ENCODE assay signal across 8 cellular contexts in genomic region chr3:12965999-12966846, GRCh38.
DNase-seq lines count a peak whose midpoint lies in the region; TF ChIP-seq lines count a peak whose summit lies in the region.

No MANE protein-coding gene starts in this region.

- H3K4me3 ChIP-seq in fibroblast of lung (replicated peaks in 1 of 4; ENCODE audit: control extremely low read depth in 1 of 4, insufficient read depth in 1 of 4, low read depth in 3 of 4, low read length in 4 of 4): peak overlapping the region; percentile 76 to 91 (median 88)
- H3K4me3 ChIP-seq in effector memory CD4-positive, alpha-beta T cell (ENCODE audit: insufficient read depth, low read depth, low read length, poor library complexity, severe bottlenecking): no peak overlapping the region

- peak overlapping the region; percentile 100 for H3K4me2 ChIP-seq in fibroblast of lung (ENCODE audit: extremely low read depth, insufficient read depth, low read length)

- DNase-seq in Calu3 (no peak), SHP77 (lab: John Stamatoyannopoulos, UW) (peak; percentile 11), fibroblast of lung (ENCODE audit: low read depth in 2 of 2) (peak in 1 of 2 donors; percentile 15), pons (ENCODE audit: low spot score) (peak; percentile 56), NCI-H2196 treated with DMSO at 0.1 percent for 48 hours (lab: John Stamatoyannopoulos, UW; ENCODE audit: unreplicated experiment) (no peak), NOMO-1 treated with DMSO at 0.1 percent for 48 hours (lab: John Stamatoyannopoulos, UW; ENCODE audit: unreplicated experiment) (no peak)
- DNase-seq in effector CD4-positive, alpha-beta T cell: no peak
- DNase-seq in effector memory CD4-positive, alpha-beta T cell: no peak

- peaks cover 25% of the 10 kb centered on the region for H3K27me3 Mint-ChIP-seq in Calu3 (ENCODE audit: unreplicated experiment)

- no peaks in the 10 kb centered on the region for H4K20me1 ChIP-seq in fibroblast of lung (ENCODE audit: control insufficient read depth, extremely low read depth, insufficient read depth, low read length)

- H3K27ac Mint-ChIP-seq in Calu3 (ENCODE audit: unreplicated experiment): no peak overlapping the region

- TF ChIP-seq CTCF in Calu3 (IDR thresholded peaks at IDR 0.05; ENCODE audit: unreplicated experiment): no peak
- TF ChIP-seq CTCF in fibroblast of lung (conservative IDR thresholded peaks at IDR 0.05 in 1 of 2, IDR thresholded peaks at IDR 0.05 in 1 of 2; ENCODE audit: low read depth in 1 of 2, low read length in 2 of 2): no peak

- no peaks in the 10 kb centered on the region for H3K27me3 ChIP-seq in fibroblast of lung (ENCODE audit: control insufficient read depth, insufficient read depth, low read length)
- H3K27me3 ChIP-seq in effector memory CD4-positive, alpha-beta T cell (replicated peaks; ENCODE audit: control insufficient read depth, insufficient read depth, low read length, poor library complexity, severe bottlenecking): no peaks in the 10 kb centered on the region

- BruUV-seq in Calu3 (replicated peaks; lab: Mats Ljungman, UMichigan): no TSS peak

- peaks cover 23% of the 10 kb centered on the region for H3K4me1 Mint-ChIP-seq in Calu3 (ENCODE audit: low read depth, unreplicated experiment)

- intact Hi-C loops in Calu3 (cut with micrococcal nuclease; ENCODE audit: unreplicated experiment): no loop called here

- peak overlapping the region; percentile 82 for H3K9ac ChIP-seq in fibroblast of lung (ENCODE audit: insufficient read depth, low read length)

- H3K79me2 ChIP-seq in fibroblast of lung (ENCODE audit: control insufficient read depth, insufficient read depth, low read length): peaks cover 21% of the 10 kb centered on the region

- CTCF ChIA-PET in Calu3 (lab: Charles Lee): interaction anchor here (1.7 kb wide), 1 partner anchor 17 kb away, joined by 13 read pairs; no protein-coding TSS in a partner anchor

- H2AFZ ChIP-seq in fibroblast of lung (ENCODE audit: low read length): no peak overlapping the region

- H3K9me3 Mint-ChIP-seq in Calu3 (ENCODE audit: low read depth, unreplicated experiment): no peaks in the 10 kb centered on the region

- peaks cover 16% of the 10 kb centered on the region for H3K4me1 ChIP-seq in fibroblast of lung (ENCODE audit: control insufficient read depth, extremely low read depth, insufficient read depth, low read length)
- peaks cover 47% of the 10 kb centered on the region for H3K4me1 ChIP-seq in effector memory CD4-positive, alpha-beta T cell (ENCODE audit: control insufficient read depth, insufficient read depth, low read length, poor library complexity, severe bottlenecking)

- peaks cover 12% of the 10 kb centered on the region for H3K36me3 Mint-ChIP-seq in Calu3 (ENCODE audit: insufficient read depth, unreplicated experiment)

- peak overlapping the region; percentile 71 for H3K27ac ChIP-seq in fibroblast of lung (ENCODE audit: insufficient read depth, low read length)
- no peak overlapping the region for H3K27ac ChIP-seq in effector memory CD4-positive, alpha-beta T cell (ENCODE audit: insufficient read depth, low read length, poor library complexity, severe bottlenecking)

- peak overlapping the region; percentile 86 for H3K4me3 Mint-ChIP-seq in Calu3 (ENCODE audit: low read depth, unreplicated experiment)

- peaks cover 2% of the 10 kb centered on the region for H3K36me3 ChIP-seq in fibroblast of lung (ENCODE audit: control insufficient read depth, insufficient read depth, low read length)
- no peaks in the 10 kb centered on the region for H3K36me3 ChIP-seq in effector memory CD4-positive, alpha-beta T cell (ENCODE audit: control insufficient read depth, insufficient read depth, low read length)

- no peaks in the 10 kb centered on the region for H3K9me3 ChIP-seq in fibroblast of lung (ENCODE audit: control insufficient read depth, insufficient read depth, low read depth, low read length)
- H3K9me3 ChIP-seq in effector memory CD4-positive, alpha-beta T cell (ENCODE audit: control insufficient read depth, low read length): no peaks in the 10 kb centered on the region

Comparison
In these comparisons a context has a peak if more than half of its experiments do, and no peak if none do; other contexts are left out.
1. DNase-seq: peak in SHP77 (2 of 2) and pons (single experiment); none in Calu3 (single experiment), effector CD4-positive, alpha-beta T cell (single experiment), effector memory CD4-positive, alpha-beta T cell (0 of 3), NCI-H2196 treated with DMSO at 0.1 percent for 48 hours (single experiment) and NOMO-1 treated with DMSO at 0.1 percent for 48 hours (single experiment).